Comparison of ENCODE assay signal across 8 cellular contexts in the genomic region with DNA sequence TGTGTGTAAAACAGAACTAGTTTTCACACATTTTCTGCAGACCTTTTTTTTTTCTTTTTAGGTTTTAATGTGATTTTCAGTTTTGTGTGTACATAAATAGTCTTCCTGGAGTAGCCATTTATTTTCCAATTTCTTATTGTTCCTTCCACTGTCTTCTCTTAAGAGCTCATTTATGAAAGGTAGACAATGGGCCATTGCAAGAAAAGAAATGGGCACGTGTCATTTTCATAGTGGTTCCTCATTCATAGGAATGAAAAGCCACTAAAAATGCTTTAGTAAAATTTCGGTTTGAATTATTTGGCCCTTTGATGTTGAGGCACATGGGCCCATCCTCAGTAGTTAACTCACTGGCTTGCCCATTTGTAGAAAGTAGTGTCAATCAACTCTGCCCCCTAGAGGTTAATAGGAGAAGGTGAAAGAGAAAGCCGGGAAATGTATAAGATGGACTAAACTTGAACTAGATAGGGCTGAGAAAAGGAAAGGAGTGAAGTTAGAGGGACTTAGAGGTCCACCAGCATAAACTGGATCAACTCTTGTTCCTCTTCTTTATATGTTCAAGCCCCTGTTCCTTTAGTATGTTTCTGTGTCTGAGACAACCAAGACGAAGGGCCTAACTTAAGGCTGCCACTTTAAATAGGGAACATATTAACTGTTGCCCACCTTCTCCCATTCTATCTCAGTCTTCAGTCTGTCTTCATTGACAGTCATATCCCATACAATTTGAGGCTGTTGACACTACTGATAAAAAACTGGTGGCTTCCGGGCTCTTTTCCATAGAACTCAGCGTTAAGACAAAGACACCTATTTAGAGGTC.
DNase-seq lines count a peak whose midpoint lies in the region; ATAC-seq lines count a peak whose summit lies in the region.

No MANE protein-coding gene starts in this region.

- no peak overlapping the region for H4K91ac ChIP-seq in mesenchymal stem cell (ENCODE audit: low read length)

- no peak overlapping the region for H2AFZ ChIP-seq in mesenchymal stem cell (ENCODE audit: low read depth, low read length)

- DNase-seq in SIG-M5 treated with dmso at 0.1 percent for 504 hours (lab: John Stamatoyannopoulos, UW; ENCODE audit: unreplicated experiment) (peak; percentile 42), SIG-M5 (lab: John Stamatoyannopoulos, UW) (no peak), NT2/D1 (ENCODE audit: low read depth, low spot score) (peak; percentile 22), mesenchymal stem cell (peak; percentile 62), mucosa of gallbladder (ENCODE audit: low spot score) (no peak)
- peak; percentile 57 for DNase-seq in central memory CD4-positive, alpha-beta T cell

- H2BK15ac ChIP-seq in mesenchymal stem cell (ENCODE audit: low read depth, poor library complexity, severe bottlenecking), result no peak overlapping the region

- no peak overlapping the region for H3K4me3 ChIP-seq in NT2/D1 (ENCODE audit: insufficient read length, low read depth)
- H3K4me3 ChIP-seq in mesenchymal stem cell (ENCODE audit: insufficient read depth in 1 of 2, low read depth in 1 of 2, low read length in 2 of 2), result no peak overlapping the region

- H3K9me3 ChIP-seq in NT2/D1 (ENCODE audit: insufficient read depth, low read length) (no peaks in the 10 kb centered on the region), mesenchymal stem cell (ENCODE audit: control insufficient read depth, low read length) (no peaks in the 10 kb centered on the region)

- H2BK12ac ChIP-seq in mesenchymal stem cell (ENCODE audit: low read length in 2 of 2), result no peak overlapping the region

- no peak overlapping the region for H3K14ac ChIP-seq in mesenchymal stem cell (ENCODE audit: low read length in 2 of 2)

- H2BK5ac ChIP-seq in mesenchymal stem cell (ENCODE audit: low read depth, low read length, poor library complexity, severe bottlenecking), result no peak overlapping the region

- WGBS in mesenchymal stem cell, result 83% methylated on average over 6 of the region's 6 CpGs

- ATAC-seq in GM19395 (IDR thresholded peaks at IDR 0.05; ENCODE audit: unreplicated experiment) (peak; percentile 84), HG03432 (IDR thresholded peaks at IDR 0.05; ENCODE audit: unreplicated experiment) (peak; percentile 86)

- H3K9ac ChIP-seq in NT2/D1 (ENCODE audit: insufficient read length, low read depth) (no peak overlapping the region), mesenchymal stem cell (ENCODE audit: low read length) (no peak overlapping the region)

- no peak overlapping the region for H4K8ac ChIP-seq in mesenchymal stem cell (ENCODE audit: low read length)

- no peaks in the 10 kb centered on the region for H3K27me3 ChIP-seq in NT2/D1 (ENCODE audit: insufficient read depth, insufficient read length)
- no peaks in the 10 kb centered on the region for H3K27me3 ChIP-seq in mesenchymal stem cell (ENCODE audit: control insufficient read depth in 1 of 2, insufficient read depth in 1 of 2, low read length in 2 of 2)

- no peak overlapping the region for H3K27ac ChIP-seq in mesenchymal stem cell (ENCODE audit: low read length, poor library complexity, severe bottlenecking)

- H2AK5ac ChIP-seq in mesenchymal stem cell (ENCODE audit: low read length, severe bottlenecking), result no peak overlapping the region

- H3K36me3 ChIP-seq in NT2/D1 (ENCODE audit: insufficient read depth, insufficient read length, low read length) (no peaks in the 10 kb centered on the region), mesenchymal stem cell (ENCODE audit: control insufficient read depth in 1 of 2, insufficient read depth in 2 of 2, low read depth in 1 of 2, low read length in 2 of 2) (peaks cover 6 to 93% of the 10 kb centered on the region in 2 experiments)

- H3K4me1 ChIP-seq in NT2/D1 (ENCODE audit: insufficient read depth, insufficient read length), result no peaks in the 10 kb centered on the region
- H3K4me1 ChIP-seq in mesenchymal stem cell (ENCODE audit: control insufficient read depth, insufficient read depth, low read depth, low read length), result no peaks in the 10 kb centered on the region

- H2BK120ac ChIP-seq in mesenchymal stem cell (ENCODE audit: low read depth, low read length), result no peak overlapping the region

- H3K18ac ChIP-seq in mesenchymal stem cell (ENCODE audit: low read depth in 1 of 2, low read length in 2 of 2), result no peak overlapping the region

- H3K23ac ChIP-seq in mesenchymal stem cell (ENCODE audit: low read length in 2 of 2), result no peak overlapping the region

- H3K4me2 ChIP-seq in mesenchymal stem cell (ENCODE audit: low read length, poor library complexity, severe bottlenecking), result no peak overlapping the region

- no peak overlapping the region for H3K4ac ChIP-seq in mesenchymal stem cell (ENCODE audit: low read depth in 1 of 2, low read length in 2 of 2)

- H3K79me1 ChIP-seq in mesenchymal stem cell (replicated peaks; ENCODE audit: low read length, poor library complexity, severe bottlenecking), result peaks cover under 1% of the 10 kb centered on the region

Comparison
In these comparisons a context has a peak if more than half of its experiments do, and no peak if none do; other contexts are left out.
1. DNase-seq: peak in SIG-M5 treated with dmso at 0.1 percent for 504 hours (single experiment), NT2/D1 (single experiment), central memory CD4-positive, alpha-beta T cell (single experiment) and mesenchymal stem cell (single experiment); none in SIG-M5 (single experiment) and mucosa of gallbladder (single experiment).